ENCODE assay signal across 19 cellular contexts in the genomic region with DNA sequence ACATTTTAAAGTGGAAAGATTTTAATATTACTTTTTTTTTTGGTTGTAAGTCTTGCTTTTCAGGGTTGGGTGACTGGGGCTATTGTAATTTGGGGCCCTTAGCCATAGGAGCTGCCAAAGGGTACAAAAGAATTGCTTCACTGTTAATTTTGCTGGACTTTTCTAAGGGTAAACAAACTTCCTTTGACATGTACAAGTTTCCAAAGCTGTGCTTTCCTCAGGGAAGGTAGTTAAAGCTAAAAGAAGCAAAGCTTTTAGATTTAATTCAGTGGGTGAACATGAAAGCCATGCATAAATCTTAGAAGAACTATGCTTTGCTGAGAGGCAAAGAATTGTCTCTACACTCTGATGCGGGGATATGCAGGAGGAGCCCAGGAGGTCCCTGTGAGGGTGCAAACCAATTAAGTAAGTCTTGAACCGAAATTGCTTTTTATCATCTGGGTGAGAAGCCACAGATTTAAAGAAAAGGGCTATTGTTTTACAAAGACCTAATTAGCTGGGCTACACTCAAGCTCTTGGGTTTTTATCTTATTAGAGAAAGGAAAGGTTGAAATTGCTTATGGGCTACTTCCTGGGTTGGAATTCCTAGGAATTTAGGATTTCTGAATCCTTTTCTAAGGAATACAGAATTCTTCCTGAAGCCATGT.
DNase-seq lines count a peak whose midpoint lies in the region; ATAC-seq and TF ChIP-seq lines count a peak whose summit lies in the region.
"Had no signal": no experiment of that assay in that cellular context is flagged by ENCODE, and none has a peak within 500 bp of the region (broad histone marks: within the 10 kb centered on the region; RNA-seq: fewer than 3 reads in every experiment).

No MANE protein-coding gene starts in this region.

- H3K4me3 ChIP-seq in adipocyte (ENCODE audit: low read length) (no peak overlapping the region), hepatocyte (no peak overlapping the region), thyroid gland (replicated peaks in 1 of 3) (no peak overlapping the region), stomach (no peak overlapping the region)

- H3K4me2 ChIP-seq in hepatocyte = no peak overlapping the region

- no peaks in the 10 kb centered on the region for H3K9me2 ChIP-seq in hepatocyte (replicated peaks; ENCODE audit: insufficient read depth)

- H3K36me3 ChIP-seq in adipocyte (ENCODE audit: control insufficient read depth, insufficient read depth, low read length, severe bottlenecking) (no peaks in the 10 kb centered on the region), hepatocyte (replicated peaks; ENCODE audit: insufficient read depth, low read depth) (no peaks in the 10 kb centered on the region), thyroid gland (no peaks in the 10 kb centered on the region), stomach (no peaks in the 10 kb centered on the region)
- H3K36me3 ChIP-seq: WERI-Rb-1 had no signal

- no peaks in the 10 kb centered on the region for H3K36me3 Mint-ChIP-seq in activated T-cell treated with anti-CD3 and anti-CD28 coated beads, Interleukin-2, amount 50 U/mL, for 4 hours (ENCODE audit: insufficient read depth)
- H3K36me3 Mint-ChIP-seq: activated CD4-positive, alpha-beta memory T cell treated with anti-CD3 and anti-CD28 coated beads for 36 hours; activated naive CD8-positive, alpha-beta T cell had no signal

- H2AFZ ChIP-seq in hepatocyte = peak overlapping the region; percentile 29

- TF ChIP-seq CTCF in hepatocyte (IDR thresholded peaks at IDR 0.05; ENCODE audit: poor library complexity) (no peak), thyroid gland (IDR thresholded peaks at IDR 0.05) (no peak), stomach (IDR thresholded peaks at IDR 0.05) (no peak)

- ATAC-seq in HG02763 (IDR thresholded peaks at IDR 0.05; ENCODE audit: unreplicated experiment) = no peak
- no peak for ATAC-seq in activated T-cell treated with anti-CD3 and anti-CD28 coated beads, Interleukin-2, amount 50 U/mL, for 4 hours

- H3K27ac ChIP-seq in hepatocyte (no peak overlapping the region), thyroid gland (no peak overlapping the region), stomach (peak overlapping the region in 1 of 5 donors; percentile 40)
- H3K27ac ChIP-seq: C4-2B, WERI-Rb-1 had no signal

- H3K27me3 ChIP-seq in adipocyte (replicated peaks; ENCODE audit: control insufficient read depth, insufficient read depth, low read length) = no peaks in the 10 kb centered on the region
- H3K27me3 ChIP-seq in hepatocyte = no peaks in the 10 kb centered on the region
- no peaks in the 10 kb centered on the region for H3K27me3 ChIP-seq in thyroid gland
- no peaks in the 10 kb centered on the region for H3K27me3 ChIP-seq in stomach

- no peaks in the 10 kb centered on the region for H3K9me3 ChIP-seq in adipocyte (ENCODE audit: control insufficient read depth, low read length)
- no peaks in the 10 kb centered on the region for H3K9me3 ChIP-seq in hepatocyte (ENCODE audit: low read depth)
- H3K9me3 ChIP-seq in thyroid gland = no peaks in the 10 kb centered on the region
- H3K9me3 ChIP-seq in stomach = no peaks in the 10 kb centered on the region

- H3K79me2 ChIP-seq in hepatocyte = no peaks in the 10 kb centered on the region

- H3K4me1 ChIP-seq in adipocyte (ENCODE audit: control insufficient read depth, insufficient read depth, low read length) = peaks cover 36% of the 10 kb centered on the region
- H3K4me1 ChIP-seq in hepatocyte (ENCODE audit: insufficient read depth) = peaks cover 13% of the 10 kb centered on the region
- no peaks in the 10 kb centered on the region for H3K4me1 ChIP-seq in thyroid gland
- no peaks in the 10 kb centered on the region for H3K4me1 ChIP-seq in stomach

- no peaks in the 10 kb centered on the region for H3K4me1 Mint-ChIP-seq in activated T-cell treated with anti-CD3 and anti-CD28 coated beads, Interleukin-2, amount 50 U/mL, for 4 hours (ENCODE audit: low read depth)

- H3K27me3 Mint-ChIP-seq in activated T-cell treated with anti-CD3 and anti-CD28 coated beads, Interleukin-2, amount 50 U/mL, for 4 hours (ENCODE audit: low read depth) = peaks cover 3% of the 10 kb centered on the region

- no peak overlapping the region for H3K9ac ChIP-seq in adipocyte (ENCODE audit: low read length)

- H3K4me3 Mint-ChIP-seq in activated T-cell treated with anti-CD3 and anti-CD28 coated beads, Interleukin-2, amount 50 U/mL, for 4 hours = no peak overlapping the region
- H3K4me3 Mint-ChIP-seq: activated CD4-positive, alpha-beta memory T cell treated with anti-CD3 and anti-CD28 coated beads for 36 hours; activated naive CD8-positive, alpha-beta T cell; activated T-cell treated with anti-CD3 and anti-CD28 coated beads, Interleukin-2, amount 50 U/mL, for 24 hours had no signal

- TF ChIP-seq POLR2A in thyroid gland (IDR thresholded peaks at IDR 0.05) (no peak), stomach (IDR thresholded peaks at IDR 0.05) (no peak)

- H4K20me1 ChIP-seq in hepatocyte (ENCODE audit: insufficient read depth, poor library complexity, severe bottlenecking) = no peaks in the 10 kb centered on the region

- intact Hi-C loops in thyroid gland (cut with DNase I) = no loop called here
- intact Hi-C loops in stomach (cut with DNase I; ENCODE audit: low total_unique reads) = no loop called here

- no peaks in the 10 kb centered on the region for H3K9me3 Mint-ChIP-seq in activated T-cell treated with anti-CD3 and anti-CD28 coated beads, Interleukin-2, amount 50 U/mL, for 4 hours
- H3K9me3 Mint-ChIP-seq: activated CD4-positive, alpha-beta memory T cell treated with anti-CD3 and anti-CD28 coated beads for 36 hours; activated T-cell treated with anti-CD3 and anti-CD28 coated beads, Interleukin-2, amount 50 U/mL, for 24 hours had no signal

- TF ChIP-seq EP300 in stomach (IDR thresholded peaks at IDR 0.05) = no peak

- DNase-seq in COLO829 (ENCODE audit: low spot score) (peak; percentile 48), adipocyte (ENCODE audit: low read depth) (peak; percentile 15), hepatocyte (ENCODE audit: low spot score) (no peak), pons (ENCODE audit: low spot score) (peak; percentile 72), thyroid gland (no peak), stomach (no peak)
- no peak for DNase-seq in activated T-cell treated with anti-CD3 and anti-CD28 coated beads, Interleukin-2, amount 50 U/mL, for 4 hours
- DNase-seq: activated CD4-positive, alpha-beta memory T cell treated with anti-CD3 and anti-CD28 coated beads for 36 hours; activated T-cell treated with anti-CD3 and anti-CD28 coated beads, Interleukin-2, amount 50 U/mL, for 24 hours; effector CD8-positive, alpha-beta T cell; HCEC 1CT; kidney glomerular epithelial cell; NCI-H1417; NCI-H2227 treated with DMSO at 0.1 percent for 48 hours; trophoblast cell; WERI-Rb-1 had no signal

- 27% methylated on average over 2 of the region's 2 CpGs for WGBS in hepatocyte (ENCODE audit: low lambda C conversion rate, missing lambda C conversion rate)
- 63 to 64% methylated on average over 2 of the region's 2 CpGs for WGBS in thyroid gland, 2 donors
- 28 to 45% (median 35%) methylated on average over 2 of the region's 2 CpGs for WGBS in stomach, 5 donors

Comparison
In these comparisons a context has a peak if more than half of its experiments do, and no peak if none do; other contexts are left out.
1. DNase-seq: peak in COLO829 (single experiment), adipocyte (single experiment) and pons (single experiment); none in hepatocyte (single experiment), thyroid gland (0 of 2), activated T-cell treated with anti-CD3 and anti-CD28 coated beads, Interleukin-2, amount 50 U/mL, for 4 hours (single experiment) and stomach (single experiment).